Comparison of ENCODE assay signal across 1 cellular context in the genomic region with DNA sequence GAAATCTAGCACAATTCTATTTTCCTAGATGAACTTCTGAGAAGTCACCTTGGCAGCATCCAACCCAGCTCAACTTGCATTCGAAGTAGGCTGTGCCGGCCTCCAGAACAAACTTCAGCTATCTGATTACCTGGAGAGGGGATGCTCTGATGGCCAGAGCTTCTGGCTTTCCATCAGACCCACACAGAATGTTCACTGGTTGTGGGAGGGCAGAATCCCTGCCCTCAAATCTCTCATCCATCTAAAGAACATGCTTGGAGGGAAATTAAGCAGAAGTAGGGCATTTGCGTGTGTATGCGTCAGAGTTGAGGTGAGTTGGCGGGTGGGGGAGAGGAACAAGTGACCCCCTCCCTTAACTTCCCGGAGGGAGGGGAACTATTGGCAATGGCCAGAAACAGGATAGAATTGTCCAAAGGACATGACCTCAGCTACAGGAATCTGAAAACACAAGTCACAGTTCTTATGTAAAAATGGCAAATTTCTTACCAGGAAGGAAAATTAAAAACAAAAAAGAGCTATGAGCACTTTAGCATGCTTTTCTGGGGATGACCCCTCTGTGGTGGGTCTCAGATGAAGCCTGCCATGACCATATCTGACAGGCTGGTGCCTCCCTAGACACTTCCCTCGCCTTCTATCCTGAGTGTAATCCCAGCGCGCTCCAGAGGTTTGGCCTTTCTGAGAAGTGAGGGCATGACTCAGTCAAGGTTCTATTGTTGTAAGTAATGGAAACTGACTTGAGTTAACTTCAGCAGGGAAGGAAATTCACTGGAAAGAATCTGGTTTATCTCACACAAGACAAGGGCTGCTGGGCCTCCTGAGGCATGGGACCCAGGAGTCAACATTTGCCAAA.
TF ChIP-seq lines count a peak whose summit lies in the region.

No MANE protein-coding gene starts in this region.

TF ChIP-seq in SK-N-SH, 30 proteins besides CTCF, POLR2A, EP300 and RAD21:
- TF ChIP-seq MXI1 (IDR thresholded peaks at IDR 0.05; ENCODE audit: low read depth, low read length) (no peak), SIN3A (IDR thresholded peaks at IDR 0.05; ENCODE audit: borderline replicate concordance, low read depth, low read length) (no peak), NRF1 (IDR thresholded peaks at IDR 0.05; ENCODE audit: low read depth, low read length) (no peak), MEF2A (IDR thresholded peaks at IDR 0.05; ENCODE audit: borderline replicate concordance, low read depth) (no peak), RXRA (IDR thresholded peaks at IDR 0.05; ENCODE audit: borderline replicate concordance, low read depth) (peak; percentile 64; the same call in 1 of the 2 replicates), GATA2 (CRISPR knock-in tag; IDR thresholded peaks at IDR 0.05) (no peak), FOXJ3 (CRISPR knock-in tag; IDR thresholded peaks at IDR 0.05) (no peak), EZH2phosphoT487 (IDR thresholded peaks at IDR 0.05; ENCODE audit: borderline replicate concordance, low read depth) (no peak), TAF1 (IDR thresholded peaks at IDR 0.05; ENCODE audit: borderline replicate concordance, low read depth, low read length) (no peak), ELF1 (IDR thresholded peaks at IDR 0.05) (no peak), POLR2AphosphoS5 (IDR thresholded peaks at IDR 0.05; ENCODE audit: low read depth, low read length) (peak; percentile 77), RCOR1 (IDR thresholded peaks at IDR 0.05; ENCODE audit: low read length) (no peak), NFIC (IDR thresholded peaks at IDR 0.05; ENCODE audit: borderline replicate concordance) (peak; percentile 67; the same call in 1 of the 2 replicates), GABPA (IDR thresholded peaks at IDR 0.05; ENCODE audit: low read depth) (no peak), SMC3 (IDR thresholded peaks at IDR 0.05; ENCODE audit: low read depth, low read length) (no peak), TCF12 (IDR thresholded peaks at IDR 0.05) (peak; percentile 98), CHD2 (IDR thresholded peaks at IDR 0.05; ENCODE audit: low read length, partially characterized antibody) (no peak), FOXM1 (IDR thresholded peaks at IDR 0.05; ENCODE audit: low read depth) (no peak), TEAD4 (IDR thresholded peaks at IDR 0.05; ENCODE audit: borderline replicate concordance, insufficient read depth) (peak; percentile 60; the same call in 1 of the 2 replicates), FOSL2 (IDR thresholded peaks at IDR 0.05; ENCODE audit: borderline replicate concordance, low read depth) (peak; percentile 46; the same call in 1 of the 2 replicates), JUND (IDR thresholded peaks at IDR 0.05) (peak; percentile 74), RFX5 (IDR thresholded peaks at IDR 0.05; ENCODE audit: low read length) (no peak), YY1 (IDR thresholded peaks at IDR 0.05; ENCODE audit: low read depth) (no peak)
- TF ChIP-seq, protein P1, sequence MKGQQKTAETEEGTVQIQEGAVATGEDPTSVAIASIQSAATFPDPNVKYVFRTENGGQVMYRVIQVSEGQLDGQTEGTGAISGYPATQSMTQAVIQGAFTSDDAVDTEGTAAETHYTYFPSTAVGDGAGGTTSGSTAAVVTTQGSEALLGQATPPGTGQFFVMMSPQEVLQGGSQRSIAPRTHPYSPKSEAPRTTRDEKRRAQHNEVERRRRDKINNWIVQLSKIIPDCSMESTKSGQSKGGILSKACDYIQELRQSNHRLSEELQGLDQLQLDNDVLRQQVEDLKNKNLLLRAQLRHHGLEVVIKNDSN (IDR thresholded peaks at IDR 0.05; ENCODE audit: borderline replicate concordance, low read depth) = no peak
- TF ChIP-seq, protein P2, sequence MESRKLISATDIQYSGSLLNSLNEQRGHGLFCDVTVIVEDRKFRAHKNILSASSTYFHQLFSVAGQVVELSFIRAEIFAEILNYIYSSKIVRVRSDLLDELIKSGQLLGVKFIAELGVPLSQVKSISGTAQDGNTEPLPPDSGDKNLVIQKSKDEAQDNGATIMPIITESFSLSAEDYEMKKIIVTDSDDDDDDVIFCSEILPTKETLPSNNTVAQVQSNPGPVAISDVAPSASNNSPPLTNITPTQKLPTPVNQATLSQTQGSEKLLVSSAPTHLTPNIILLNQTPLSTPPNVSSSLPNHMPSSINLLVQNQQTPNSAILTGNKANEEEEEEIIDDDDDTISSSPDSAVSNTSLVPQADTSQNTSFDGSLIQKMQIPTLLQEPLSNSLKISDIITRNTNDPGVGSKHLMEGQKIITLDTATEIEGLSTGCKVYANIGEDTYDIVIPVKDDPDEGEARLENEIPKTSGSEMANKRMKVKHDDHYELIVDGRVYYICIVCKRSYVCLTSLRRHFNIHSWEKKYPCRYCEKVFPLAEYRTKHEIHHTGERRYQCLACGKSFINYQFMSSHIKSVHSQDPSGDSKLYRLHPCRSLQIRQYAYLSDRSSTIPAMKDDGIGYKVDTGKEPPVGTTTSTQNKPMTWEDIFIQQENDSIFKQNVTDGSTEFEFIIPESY (IDR thresholded peaks at IDR 0.05; ENCODE audit: borderline replicate concordance, low read depth) = 0 out of 2 replicates have a peak, but pooled peaks have one; percentile 20
- TF ChIP-seq, protein P3, sequence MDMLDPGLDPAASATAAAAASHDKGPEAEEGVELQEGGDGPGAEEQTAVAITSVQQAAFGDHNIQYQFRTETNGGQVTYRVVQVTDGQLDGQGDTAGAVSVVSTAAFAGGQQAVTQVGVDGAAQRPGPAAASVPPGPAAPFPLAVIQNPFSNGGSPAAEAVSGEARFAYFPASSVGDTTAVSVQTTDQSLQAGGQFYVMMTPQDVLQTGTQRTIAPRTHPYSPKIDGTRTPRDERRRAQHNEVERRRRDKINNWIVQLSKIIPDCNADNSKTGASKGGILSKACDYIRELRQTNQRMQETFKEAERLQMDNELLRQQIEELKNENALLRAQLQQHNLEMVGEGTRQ (IDR thresholded peaks at IDR 0.05; ENCODE audit: borderline replicate concordance, low read depth, low read length) = no peak
- TF ChIP-seq, protein P4, sequence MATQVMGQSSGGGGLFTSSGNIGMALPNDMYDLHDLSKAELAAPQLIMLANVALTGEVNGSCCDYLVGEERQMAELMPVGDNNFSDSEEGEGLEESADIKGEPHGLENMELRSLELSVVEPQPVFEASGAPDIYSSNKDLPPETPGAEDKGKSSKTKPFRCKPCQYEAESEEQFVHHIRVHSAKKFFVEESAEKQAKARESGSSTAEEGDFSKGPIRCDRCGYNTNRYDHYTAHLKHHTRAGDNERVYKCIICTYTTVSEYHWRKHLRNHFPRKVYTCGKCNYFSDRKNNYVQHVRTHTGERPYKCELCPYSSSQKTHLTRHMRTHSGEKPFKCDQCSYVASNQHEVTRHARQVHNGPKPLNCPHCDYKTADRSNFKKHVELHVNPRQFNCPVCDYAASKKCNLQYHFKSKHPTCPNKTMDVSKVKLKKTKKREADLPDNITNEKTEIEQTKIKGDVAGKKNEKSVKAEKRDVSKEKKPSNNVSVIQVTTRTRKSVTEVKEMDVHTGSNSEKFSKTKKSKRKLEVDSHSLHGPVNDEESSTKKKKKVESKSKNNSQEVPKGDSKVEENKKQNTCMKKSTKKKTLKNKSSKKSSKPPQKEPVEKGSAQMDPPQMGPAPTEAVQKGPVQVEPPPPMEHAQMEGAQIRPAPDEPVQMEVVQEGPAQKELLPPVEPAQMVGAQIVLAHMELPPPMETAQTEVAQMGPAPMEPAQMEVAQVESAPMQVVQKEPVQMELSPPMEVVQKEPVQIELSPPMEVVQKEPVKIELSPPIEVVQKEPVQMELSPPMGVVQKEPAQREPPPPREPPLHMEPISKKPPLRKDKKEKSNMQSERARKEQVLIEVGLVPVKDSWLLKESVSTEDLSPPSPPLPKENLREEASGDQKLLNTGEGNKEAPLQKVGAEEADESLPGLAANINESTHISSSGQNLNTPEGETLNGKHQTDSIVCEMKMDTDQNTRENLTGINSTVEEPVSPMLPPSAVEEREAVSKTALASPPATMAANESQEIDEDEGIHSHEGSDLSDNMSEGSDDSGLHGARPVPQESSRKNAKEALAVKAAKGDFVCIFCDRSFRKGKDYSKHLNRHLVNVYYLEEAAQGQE (IDR thresholded peaks at IDR 0.05; ENCODE audit: low read depth, low read length) = no peak
- TF ChIP-seq, protein P5, sequence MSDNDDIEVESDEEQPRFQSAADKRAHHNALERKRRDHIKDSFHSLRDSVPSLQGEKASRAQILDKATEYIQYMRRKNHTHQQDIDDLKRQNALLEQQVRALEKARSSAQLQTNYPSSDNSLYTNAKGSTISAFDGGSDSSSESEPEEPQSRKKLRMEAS (IDR thresholded peaks at IDR 0.05; ENCODE audit: low read depth) = peak; percentile 59
- TF ChIP-seq, protein P6, sequence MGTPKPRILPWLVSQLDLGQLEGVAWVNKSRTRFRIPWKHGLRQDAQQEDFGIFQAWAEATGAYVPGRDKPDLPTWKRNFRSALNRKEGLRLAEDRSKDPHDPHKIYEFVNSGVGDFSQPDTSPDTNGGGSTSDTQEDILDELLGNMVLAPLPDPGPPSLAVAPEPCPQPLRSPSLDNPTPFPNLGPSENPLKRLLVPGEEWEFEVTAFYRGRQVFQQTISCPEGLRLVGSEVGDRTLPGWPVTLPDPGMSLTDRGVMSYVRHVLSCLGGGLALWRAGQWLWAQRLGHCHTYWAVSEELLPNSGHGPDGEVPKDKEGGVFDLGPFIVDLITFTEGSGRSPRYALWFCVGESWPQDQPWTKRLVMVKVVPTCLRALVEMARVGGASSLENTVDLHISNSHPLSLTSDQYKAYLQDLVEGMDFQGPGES (IDR thresholded peaks at IDR 0.05; ENCODE audit: low read depth, low read length) = no peak
- TF ChIP-seq, protein P7, sequence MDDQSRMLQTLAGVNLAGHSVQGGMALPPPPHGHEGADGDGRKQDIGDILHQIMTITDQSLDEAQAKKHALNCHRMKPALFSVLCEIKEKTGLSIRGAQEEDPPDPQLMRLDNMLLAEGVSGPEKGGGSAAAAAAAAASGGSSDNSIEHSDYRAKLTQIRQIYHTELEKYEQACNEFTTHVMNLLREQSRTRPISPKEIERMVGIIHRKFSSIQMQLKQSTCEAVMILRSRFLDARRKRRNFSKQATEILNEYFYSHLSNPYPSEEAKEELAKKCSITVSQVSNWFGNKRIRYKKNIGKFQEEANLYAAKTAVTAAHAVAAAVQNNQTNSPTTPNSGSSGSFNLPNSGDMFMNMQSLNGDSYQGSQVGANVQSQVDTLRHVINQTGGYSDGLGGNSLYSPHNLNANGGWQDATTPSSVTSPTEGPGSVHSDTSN (IDR thresholded peaks at IDR 0.05) = peak; percentile 94
